In the genomic region with DNA sequence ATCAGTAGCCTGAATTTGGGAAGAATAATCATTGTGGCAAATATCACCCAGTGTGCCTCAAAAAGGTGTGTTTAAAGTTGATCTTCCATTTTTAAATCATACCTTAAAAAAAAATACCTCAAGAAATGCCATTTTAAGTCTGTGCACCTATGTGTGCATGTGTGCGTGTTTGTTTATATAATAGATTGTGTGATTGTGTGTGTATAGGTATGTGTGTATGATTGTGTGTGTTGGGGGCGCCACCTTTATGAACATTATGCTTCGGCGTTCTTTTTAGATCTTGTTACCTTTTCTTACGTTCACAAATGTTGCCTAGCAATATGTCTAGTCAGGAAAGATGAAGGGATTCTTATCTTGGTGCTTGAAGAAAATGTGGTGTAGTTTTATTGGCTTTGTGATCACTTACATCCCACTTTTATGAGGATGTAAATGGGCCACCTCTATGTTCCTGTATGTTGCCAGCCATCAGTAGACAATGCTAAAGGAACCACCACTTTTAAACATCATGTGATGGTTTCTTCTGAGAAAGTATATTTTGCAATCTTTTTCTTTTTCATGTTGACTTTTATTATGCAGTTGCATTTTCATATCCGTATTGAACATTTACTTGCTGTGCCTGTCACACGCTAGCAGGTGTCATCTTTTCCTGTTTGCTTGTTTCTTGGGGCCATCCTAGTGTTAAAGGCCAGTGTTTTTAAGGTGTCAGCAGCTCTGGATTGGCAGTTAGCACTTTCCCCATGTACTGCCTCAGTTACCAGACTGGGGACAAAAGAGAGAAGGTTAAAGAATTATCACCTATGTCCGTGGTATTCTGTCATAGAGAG, we compare ENCODE assay signal across 1 cellular context.
TF ChIP-seq lines count a peak whose summit lies in the region.

No MANE protein-coding gene starts in this region.

TF ChIP-seq in HEK293, 187 proteins besides CTCF, POLR2A, EP300 and RAD21 (continued from another document):
- TF ChIP-seq, protein P1, sequence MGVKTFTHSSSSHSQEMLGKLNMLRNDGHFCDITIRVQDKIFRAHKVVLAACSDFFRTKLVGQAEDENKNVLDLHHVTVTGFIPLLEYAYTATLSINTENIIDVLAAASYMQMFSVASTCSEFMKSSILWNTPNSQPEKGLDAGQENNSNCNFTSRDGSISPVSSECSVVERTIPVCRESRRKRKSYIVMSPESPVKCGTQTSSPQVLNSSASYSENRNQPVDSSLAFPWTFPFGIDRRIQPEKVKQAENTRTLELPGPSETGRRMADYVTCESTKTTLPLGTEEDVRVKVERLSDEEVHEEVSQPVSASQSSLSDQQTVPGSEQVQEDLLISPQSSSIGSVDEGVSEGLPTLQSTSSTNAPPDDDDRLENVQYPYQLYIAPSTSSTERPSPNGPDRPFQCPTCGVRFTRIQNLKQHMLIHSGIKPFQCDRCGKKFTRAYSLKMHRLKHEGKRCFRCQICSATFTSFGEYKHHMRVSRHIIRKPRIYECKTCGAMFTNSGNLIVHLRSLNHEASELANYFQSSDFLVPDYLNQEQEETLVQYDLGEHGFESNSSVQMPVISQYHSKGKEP (tag by site-specific recombination; IDR thresholded peaks at IDR 0.05): 0 out of 2 replicates have a peak, but pooled peaks have one; percentile 14
- TF ChIP-seq MZF1 (tag by site-specific recombination; IDR thresholded peaks at IDR 0.05; ENCODE audit: borderline replicate concordance) (no peak), ZNF366 (tag by site-specific recombination; conservative IDR thresholded peaks at IDR 0.05) (peak; percentile 31; the same call in 1 of the 2 replicates)
- TF ChIP-seq, protein P2, sequence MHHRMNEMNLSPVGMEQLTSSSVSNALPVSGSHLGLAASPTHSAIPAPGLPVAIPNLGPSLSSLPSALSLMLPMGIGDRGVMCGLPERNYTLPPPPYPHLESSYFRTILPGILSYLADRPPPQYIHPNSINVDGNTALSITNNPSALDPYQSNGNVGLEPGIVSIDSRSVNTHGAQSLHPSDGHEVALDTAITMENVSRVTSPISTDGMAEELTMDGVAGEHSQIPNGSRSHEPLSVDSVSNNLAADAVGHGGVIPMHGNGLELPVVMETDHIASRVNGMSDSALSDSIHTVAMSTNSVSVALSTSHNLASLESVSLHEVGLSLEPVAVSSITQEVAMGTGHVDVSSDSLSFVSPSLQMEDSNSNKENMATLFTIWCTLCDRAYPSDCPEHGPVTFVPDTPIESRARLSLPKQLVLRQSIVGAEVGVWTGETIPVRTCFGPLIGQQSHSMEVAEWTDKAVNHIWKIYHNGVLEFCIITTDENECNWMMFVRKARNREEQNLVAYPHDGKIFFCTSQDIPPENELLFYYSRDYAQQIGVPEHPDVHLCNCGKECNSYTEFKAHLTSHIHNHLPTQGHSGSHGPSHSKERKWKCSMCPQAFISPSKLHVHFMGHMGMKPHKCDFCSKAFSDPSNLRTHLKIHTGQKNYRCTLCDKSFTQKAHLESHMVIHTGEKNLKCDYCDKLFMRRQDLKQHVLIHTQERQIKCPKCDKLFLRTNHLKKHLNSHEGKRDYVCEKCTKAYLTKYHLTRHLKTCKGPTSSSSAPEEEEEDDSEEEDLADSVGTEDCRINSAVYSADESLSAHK (tag by site-specific recombination; IDR thresholded peaks at IDR 0.05): 0 out of 2 replicates have a peak, but pooled peaks have one; percentile 40
- TF ChIP-seq, protein P3, sequence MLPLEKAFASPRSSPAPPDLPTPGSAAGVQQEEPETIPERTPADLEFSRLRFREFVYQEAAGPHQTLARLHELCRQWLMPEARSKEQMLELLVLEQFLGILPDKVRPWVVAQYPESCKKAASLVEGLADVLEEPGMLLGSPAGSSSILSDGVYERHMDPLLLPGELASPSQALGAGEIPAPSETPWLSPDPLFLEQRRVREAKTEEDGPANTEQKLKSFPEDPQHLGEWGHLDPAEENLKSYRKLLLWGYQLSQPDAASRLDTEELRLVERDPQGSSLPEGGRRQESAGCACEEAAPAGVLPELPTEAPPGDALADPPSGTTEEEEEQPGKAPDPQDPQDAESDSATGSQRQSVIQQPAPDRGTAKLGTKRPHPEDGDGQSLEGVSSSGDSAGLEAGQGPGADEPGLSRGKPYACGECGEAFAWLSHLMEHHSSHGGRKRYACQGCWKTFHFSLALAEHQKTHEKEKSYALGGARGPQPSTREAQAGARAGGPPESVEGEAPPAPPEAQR (tag by site-specific recombination; IDR thresholded peaks at IDR 0.05): no peak
- TF ChIP-seq, protein P4, sequence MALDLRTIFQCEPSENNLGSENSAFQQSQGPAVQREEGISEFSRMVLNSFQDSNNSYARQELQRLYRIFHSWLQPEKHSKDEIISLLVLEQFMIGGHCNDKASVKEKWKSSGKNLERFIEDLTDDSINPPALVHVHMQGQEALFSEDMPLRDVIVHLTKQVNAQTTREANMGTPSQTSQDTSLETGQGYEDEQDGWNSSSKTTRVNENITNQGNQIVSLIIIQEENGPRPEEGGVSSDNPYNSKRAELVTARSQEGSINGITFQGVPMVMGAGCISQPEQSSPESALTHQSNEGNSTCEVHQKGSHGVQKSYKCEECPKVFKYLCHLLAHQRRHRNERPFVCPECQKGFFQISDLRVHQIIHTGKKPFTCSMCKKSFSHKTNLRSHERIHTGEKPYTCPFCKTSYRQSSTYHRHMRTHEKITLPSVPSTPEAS (tag by site-specific recombination; IDR thresholded peaks at IDR 0.05): peak; percentile 76
- TF ChIP-seq, protein P5, sequence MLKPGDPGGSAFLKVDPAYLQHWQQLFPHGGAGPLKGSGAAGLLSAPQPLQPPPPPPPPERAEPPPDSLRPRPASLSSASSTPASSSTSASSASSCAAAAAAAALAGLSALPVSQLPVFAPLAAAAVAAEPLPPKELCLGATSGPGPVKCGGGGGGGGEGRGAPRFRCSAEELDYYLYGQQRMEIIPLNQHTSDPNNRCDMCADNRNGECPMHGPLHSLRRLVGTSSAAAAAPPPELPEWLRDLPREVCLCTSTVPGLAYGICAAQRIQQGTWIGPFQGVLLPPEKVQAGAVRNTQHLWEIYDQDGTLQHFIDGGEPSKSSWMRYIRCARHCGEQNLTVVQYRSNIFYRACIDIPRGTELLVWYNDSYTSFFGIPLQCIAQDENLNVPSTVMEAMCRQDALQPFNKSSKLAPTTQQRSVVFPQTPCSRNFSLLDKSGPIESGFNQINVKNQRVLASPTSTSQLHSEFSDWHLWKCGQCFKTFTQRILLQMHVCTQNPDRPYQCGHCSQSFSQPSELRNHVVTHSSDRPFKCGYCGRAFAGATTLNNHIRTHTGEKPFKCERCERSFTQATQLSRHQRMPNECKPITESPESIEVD (tag by site-specific recombination; IDR thresholded peaks at IDR 0.05): peak; percentile 55
